Comparison of ENCODE assay signal across 10 cellular contexts in genomic region chr2:181124499-181124898, GRCh38.
DNase-seq lines count a peak whose midpoint lies in the region; ATAC-seq and TF ChIP-seq lines count a peak whose summit lies in the region.
"Had no signal": no experiment of that assay in that cellular context is flagged by ENCODE, and none has a peak within 500 bp of the region (broad histone marks: within the 10 kb centered on the region; RNA-seq: fewer than 3 reads in every experiment).

No MANE protein-coding gene starts in this region.

- H2AFZ ChIP-seq in OCI-LY1 (ENCODE audit: low read length) = 0 out of 2 replicates have a peak overlapping the region, but pooled peaks have one; percentile 50

- no peak for TF ChIP-seq CTCF in OCI-LY1 (IDR thresholded peaks at IDR 0.05; ENCODE audit: low read length)

- H3K9me2 ChIP-seq in OCI-LY1 (ENCODE audit: low read depth, low read length) = no peaks in the 10 kb centered on the region

- H3K4me1 ChIP-seq in OCI-LY1 (ENCODE audit: insufficient read depth, low read length, severe bottlenecking) = peaks cover 19% of the 10 kb centered on the region
- H3K4me1 ChIP-seq in effector memory CD4-positive, alpha-beta T cell (ENCODE audit: control insufficient read depth, insufficient read depth, low read length, poor library complexity, severe bottlenecking) = peaks cover 19% of the 10 kb centered on the region
- H3K4me1 ChIP-seq: BE2C had no signal

- peaks cover 2 to 3% of the 10 kb centered on the region in 2 donors for H3K9me3 Mint-ChIP-seq in activated T-cell treated with anti-CD3 and anti-CD28 coated beads, Interleukin-2, amount 50 U/mL, for 72 hours
- no peaks in the 10 kb centered on the region for H3K9me3 Mint-ChIP-seq in stimulated activated effector memory CD8-positive, alpha-beta T cell treated with anti-CD3 and anti-CD28 coated beads, Interleukin-12 subunit alpha, Interleukin-12 subunit beta, amount 100 ng/mL, for 72 hours

- no peak for ATAC-seq in activated T-cell treated with anti-CD3 and anti-CD28 coated beads, Interleukin-2, amount 50 U/mL, for 72 hours (replicated peaks in 1 of 2)
- no peak for ATAC-seq in stimulated activated effector memory CD8-positive, alpha-beta T cell treated with anti-CD3 and anti-CD28 coated beads, Interleukin-12 subunit alpha, Interleukin-12 subunit beta, amount 100 ng/mL, for 72 hours
- ATAC-seq in GM21576 (IDR thresholded peaks at IDR 0.05; ENCODE audit: unreplicated experiment) = no peak

- H3K27me3 ChIP-seq in OCI-LY1 (ENCODE audit: insufficient read depth, low read length) = no peaks in the 10 kb centered on the region
- H3K27me3 ChIP-seq in effector memory CD4-positive, alpha-beta T cell (replicated peaks; ENCODE audit: control insufficient read depth, insufficient read depth, low read length, poor library complexity, severe bottlenecking) = no peaks in the 10 kb centered on the region
- H3K27me3 ChIP-seq: BE2C had no signal

- H3K36me3 Mint-ChIP-seq in activated T-cell treated with anti-CD3 and anti-CD28 coated beads, Interleukin-2, amount 50 U/mL, for 72 hours (ENCODE audit: insufficient read depth in 2 of 2) = peaks cover 0 to 6% of the 10 kb centered on the region in 2 donors
- H3K36me3 Mint-ChIP-seq in stimulated activated effector memory CD8-positive, alpha-beta T cell treated with anti-CD3 and anti-CD28 coated beads, Interleukin-12 subunit alpha, Interleukin-12 subunit beta, amount 100 ng/mL, for 72 hours = peaks cover 2% of the 10 kb centered on the region

- no peak overlapping the region for H3K4me3 ChIP-seq in OCI-LY1 (ENCODE audit: low read depth, low read length, poor library complexity, severe bottlenecking)
- H3K4me3 ChIP-seq in effector memory CD4-positive, alpha-beta T cell (ENCODE audit: insufficient read depth, low read depth, low read length, poor library complexity, severe bottlenecking) = peak overlapping the region; percentile 24

- DNase-seq in activated T-cell treated with anti-CD3 and anti-CD28 coated beads, Interleukin-2, amount 50 U/mL, for 72 hours = no peak
- DNase-seq in activated T-cell treated with anti-CD3 and anti-CD28 coated beads for 4 hours (no peak), HT-29 (ENCODE audit: low spot score) (no peak), 8988T (no peak)
- no peak for DNase-seq in effector memory CD4-positive, alpha-beta T cell
- no peak for DNase-seq in stimulated activated effector memory CD8-positive, alpha-beta T cell treated with anti-CD3 and anti-CD28 coated beads, Interleukin-12 subunit alpha, Interleukin-12 subunit beta, amount 100 ng/mL, for 72 hours (ENCODE audit: low spot score in 2 of 2)
- DNase-seq: BE2C, NCI-H526 treated with DMSO at 0.1 percent for 48 hours had no signal

- H3K36me3 ChIP-seq in OCI-LY1 (ENCODE audit: insufficient read depth, low read length) = no peaks in the 10 kb centered on the region
- no peaks in the 10 kb centered on the region for H3K36me3 ChIP-seq in effector memory CD4-positive, alpha-beta T cell (ENCODE audit: control insufficient read depth, insufficient read depth, low read length)
- H3K36me3 ChIP-seq: BE2C had no signal

- no peaks in the 10 kb centered on the region for H3K9me3 ChIP-seq in OCI-LY1 (ENCODE audit: low read length)
- no peaks in the 10 kb centered on the region for H3K9me3 ChIP-seq in effector memory CD4-positive, alpha-beta T cell (ENCODE audit: control insufficient read depth, low read length)
- H3K9me3 ChIP-seq: BE2C had no signal

- H3K79me2 ChIP-seq in OCI-LY1 (ENCODE audit: insufficient read depth, low read length) = no peaks in the 10 kb centered on the region

- H3K27ac Mint-ChIP-seq in activated T-cell treated with anti-CD3 and anti-CD28 coated beads, Interleukin-2, amount 50 U/mL, for 72 hours = peak overlapping the region; percentile 96
- H3K27ac Mint-ChIP-seq in stimulated activated effector memory CD8-positive, alpha-beta T cell treated with anti-CD3 and anti-CD28 coated beads, Interleukin-12 subunit alpha, Interleukin-12 subunit beta, amount 100 ng/mL, for 72 hours = peak overlapping the region; percentile 82

- H3K4me1 Mint-ChIP-seq in activated T-cell treated with anti-CD3 and anti-CD28 coated beads, Interleukin-2, amount 50 U/mL, for 72 hours (ENCODE audit: low read depth) = peaks cover 70% of the 10 kb centered on the region
- H3K4me1 Mint-ChIP-seq in stimulated activated effector memory CD8-positive, alpha-beta T cell treated with anti-CD3 and anti-CD28 coated beads, Interleukin-12 subunit alpha, Interleukin-12 subunit beta, amount 100 ng/mL, for 72 hours = peaks cover 48% of the 10 kb centered on the region

- H3K27ac ChIP-seq in OCI-LY1 (ENCODE audit: low read depth, low read length, poor library complexity, severe bottlenecking) = peak overlapping the region; percentile 34
- H3K27ac ChIP-seq in effector memory CD4-positive, alpha-beta T cell (ENCODE audit: insufficient read depth, low read length, poor library complexity, severe bottlenecking) = peak overlapping the region; percentile 81

- peak overlapping the region; percentile 83 to 84 for H3K4me3 Mint-ChIP-seq in activated T-cell treated with anti-CD3 and anti-CD28 coated beads, Interleukin-2, amount 50 U/mL, for 72 hours
- H3K4me3 Mint-ChIP-seq in stimulated activated effector memory CD8-positive, alpha-beta T cell treated with anti-CD3 and anti-CD28 coated beads, Interleukin-12 subunit alpha, Interleukin-12 subunit beta, amount 100 ng/mL, for 72 hours = peak overlapping the region; percentile 62

- H3K27me3 Mint-ChIP-seq in activated T-cell treated with anti-CD3 and anti-CD28 coated beads, Interleukin-2, amount 50 U/mL, for 72 hours (ENCODE audit: low read depth) = no peaks in the 10 kb centered on the region

- no peaks in the 10 kb centered on the region for H3F3A ChIP-seq in OCI-LY1 (ENCODE audit: insufficient read depth, low read length)

- peak overlapping the region; percentile 3 for H3K4me2 ChIP-seq in OCI-LY1 (ENCODE audit: low read length)

- H4K20me1 ChIP-seq in OCI-LY1 (ENCODE audit: insufficient read depth, low read length) = no peaks in the 10 kb centered on the region

- no peak overlapping the region for H3K9ac ChIP-seq in OCI-LY1 (ENCODE audit: low read length)
